ENCODE assay signal across 16 cellular contexts in genomic region chr20:61023612-61024011, GRCh38.
"Had no signal": no experiment of that assay in that cellular context is flagged by ENCODE, and none has a peak within 500 bp of the region (broad histone marks: within the 10 kb centered on the region; RNA-seq: fewer than 3 reads in every experiment).

No MANE protein-coding gene starts in this region.

- DNase-seq: dermis blood vessel endothelial cell; dorsolateral prefrontal cortex; effector CD4-positive, alpha-beta T cell; effector memory CD4-positive, alpha-beta T cell; foreskin keratinocyte; heart left ventricle; hypothalamus; immature natural killer cell; left cardiac atrium; left ventricle myocardium superior; lower lobe of right lung; mesenchymal stem cell; mucosa of descending colon had no signal

- H3K4me3 Mint-ChIP-seq: immature natural killer cell, mesothelial cell of epicardium had no signal

- H3K9me3 Mint-ChIP-seq: immature natural killer cell had no signal

- H3K27ac Mint-ChIP-seq: immature natural killer cell, mesothelial cell of epicardium had no signal

- H3K4me1 Mint-ChIP-seq: immature natural killer cell, mesothelial cell of epicardium had no signal

- H3K36me3 Mint-ChIP-seq: immature natural killer cell, mesothelial cell of epicardium had no signal

- ATAC-seq: foreskin keratinocyte, gastroesophageal sphincter, heart left ventricle, left cardiac atrium, left lung, left ventricle myocardium superior, lower lobe of right lung, mucosa of descending colon had no signal
